In the genomic region with DNA sequence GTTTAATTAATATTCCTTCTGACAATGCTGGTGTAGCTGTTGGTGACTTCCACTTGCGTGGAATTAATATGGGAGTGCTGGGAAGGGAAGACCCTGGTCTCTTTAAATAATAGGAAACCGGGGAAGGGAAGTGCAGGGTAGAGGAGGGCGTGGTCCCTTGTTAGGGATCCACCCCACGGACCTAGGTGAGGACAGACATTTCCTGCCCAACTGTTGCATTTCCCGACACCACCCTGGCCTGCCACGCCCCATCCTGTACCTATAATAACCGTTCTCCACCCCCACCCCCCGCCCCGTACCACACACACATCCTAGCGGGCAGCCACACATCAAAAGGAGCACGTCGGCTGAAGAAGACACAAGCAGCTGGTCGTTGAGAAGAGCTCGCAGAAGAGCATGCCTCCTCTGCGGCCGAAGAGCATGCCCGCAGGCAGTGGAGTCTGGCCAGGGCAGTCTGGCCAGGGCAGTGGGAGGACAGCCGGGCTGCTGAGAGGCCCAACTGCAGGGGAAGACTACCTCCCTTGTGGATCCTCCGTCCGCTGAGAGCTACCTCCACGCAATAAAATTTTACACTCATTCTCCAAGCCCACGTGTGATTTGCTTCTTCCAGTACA, we compare ENCODE assay signal across 33 cellular contexts. TPM values are rescaled to one million over a fixed set of nuclear protein-coding genes. Genes with fewer than 3 reads are reported as not detected.
DNase-seq lines count a peak whose midpoint lies in the region; ATAC-seq, FAIRE-seq and TF ChIP-seq lines count a peak whose summit lies in the region.
"Had no signal": no experiment of that assay in that cellular context is flagged by ENCODE, and none has a peak within 500 bp of the region (broad histone marks: within the 10 kb centered on the region; RNA-seq: fewer than 3 reads in every experiment).

No MANE protein-coding gene starts in this region.

- H3K4me1 ChIP-seq in IMR-90 (ENCODE audit: control insufficient read depth, insufficient read depth, low read length) (peaks cover 16% of the 10 kb centered on the region), GM12878 (ENCODE audit: control insufficient read depth, insufficient read depth, low read length) (peaks cover 9% of the 10 kb centered on the region; the same call in 1 of the 2 replicates), osteoblast (ENCODE audit: insufficient read depth, low read length) (peaks cover 42% of the 10 kb centered on the region)
- H3K4me1 ChIP-seq: pancreas had no signal

- TF ChIP-seq EP300 in GM12878 (IDR thresholded peaks at IDR 0.05; ENCODE audit: borderline replicate concordance in 1 of 2, control insufficient read depth in 1 of 2, low read depth in 2 of 2, low read length in 2 of 2), result no peak

- no peak overlapping the region for H3K4me3 ChIP-seq in IMR-90 (ENCODE audit: insufficient read depth, low read depth, low read length)
- H3K4me3 ChIP-seq in GM12878, result no peak overlapping the region
- H3K4me3 ChIP-seq in osteoblast (ENCODE audit: insufficient read depth, low read length), result no peak overlapping the region
- H3K4me3 ChIP-seq: pancreas, smooth muscle cell, thoracic aorta, vagina had no signal

- intact Hi-C loops in IMR-90 (cut with micrococcal nuclease) (no loop called here), GM12878 (cut with micrococcal nuclease; ENCODE audit: unreplicated experiment) (loop anchor here (2.0 kb wide), 1 partner anchor 36 kb away; no protein-coding TSS in a partner anchor)

- no peak for ATAC-seq in activated T-cell treated with anti-CD3 and anti-CD28 coated beads, Interleukin-2, amount 50 U/mL, for 4 hours
- ATAC-seq in IMR-90 (ENCODE audit: low read depth), result no peak
- no peak for ATAC-seq in GM12878
- no peak for ATAC-seq in stimulated activated naive B cell treated with anti-CD40 and anti-IgM and Interleukin-4, amounts not matched to agents 10 μg/mL and 1 μg/mL and 100 μg/mL, for 72 hours (replicated peaks)
- no peak for ATAC-seq in HG03097 (IDR thresholded peaks at IDR 0.05; ENCODE audit: low FRiP score, unreplicated experiment)
- ATAC-seq: pancreas had no signal

- H3K9me1 ChIP-seq in IMR-90 (ENCODE audit: insufficient read depth, low read length), result peaks cover 8% of the 10 kb centered on the region; the same call in 1 of the 2 replicates

- CTCF ChIA-PET in IMR-90 (lab: Yijun Ruan, JAX) (interaction anchor here (1.2 kb wide), 1 partner anchor 260 kb away, joined by 3 read pairs; no protein-coding TSS in a partner anchor), GM12878 (lab: Yijun Ruan, JAX) (interaction anchor here (0.8 to 1.7 kb wide), 3 partner anchors 12 to 55 kb away, joined by 3 to 6 read pairs (median 4); no protein-coding TSS in a partner anchor)

- in situ Hi-C loops in IMR-90 (cut with MboI; ENCODE audit: low sequenced_read_pairs) (no loop called here), GM12878 (cut with MboI) (no loop called here)

- H4K91ac ChIP-seq in IMR-90 (ENCODE audit: insufficient read depth, low read depth, low read length), result no peak overlapping the region

- H2BK15ac ChIP-seq in IMR-90 (ENCODE audit: low read depth, low read length), result peak overlapping the region; percentile 17; the same call in 1 of the 3 replicates

- WGBS in IMR-90 (ENCODE audit: extremely low coverage in 2 of 2, insufficient read length in 1 of 2), 2 experiments, result 90% methylated on average over 2 of the region's 22 CpGs; no CpG with 5 or more reads in 1 of the 2 experiments
- WGBS in GM12878 (ENCODE audit: insufficient coverage, insufficient replicate concordance, low lambda C conversion rate, missing lambda C conversion rate), result 27% methylated on average over 21 of the region's 22 CpGs

- peak overlapping the region; percentile 49 for H2AK5ac ChIP-seq in IMR-90 (ENCODE audit: low read depth, low read length)

- H3K27me3 Mint-ChIP-seq in activated T-cell treated with anti-CD3 and anti-CD28 coated beads, Interleukin-2, amount 50 U/mL, for 24 hours, result peaks cover 20% of the 10 kb centered on the region
- peaks cover 11% of the 10 kb centered on the region for H3K27me3 Mint-ChIP-seq in activated T-cell treated with anti-CD3 and anti-CD28 coated beads, Interleukin-2, amount 50 U/mL, for 4 hours (ENCODE audit: low read depth)
- H3K27me3 Mint-ChIP-seq in stimulated activated naive B cell treated with anti-CD40 and anti-IgM and Interleukin-4, amounts not matched to agents 10 μg/mL and 1 μg/mL and 100 μg/mL, for 72 hours, result peaks cover 10 to 29% of the 10 kb centered on the region in 2 donors
- H3K27me3 Mint-ChIP-seq: activated naive CD4-positive, alpha-beta T cell treated with anti-CD3 and anti-CD28 coated beads, Interleukin-2, amount 50 U/mL, for 24 hours had no signal

- H3K9me3 ChIP-seq in IMR-90 (ENCODE audit: control insufficient read depth, insufficient read depth, low read length) (no peaks in the 10 kb centered on the region), GM12878 (replicated peaks; ENCODE audit: control insufficient read depth, insufficient read depth, low read length) (no peaks in the 10 kb centered on the region), osteoblast (ENCODE audit: low read depth, low read length) (no peaks in the 10 kb centered on the region)
- H3K9me3 ChIP-seq: pancreas, thoracic aorta, vagina had no signal

- BruUV-seq in IMR-90 (replicated peaks; lab: Mats Ljungman, UMichigan) (no TSS peak), GM12878 (replicated peaks; lab: Mats Ljungman, UMichigan) (no TSS peak)

- RAD21 ChIA-PET in GM12878 (lab: Charles Lee; ENCODE audit: unreplicated experiment), result interaction anchor here (2.0 to 2.9 kb wide), 3 partner anchors 16 to 56 kb away, joined by 5 to 15 read pairs (median 5); no protein-coding TSS in a partner anchor

- no peaks in the 10 kb centered on the region for H3K36me3 Mint-ChIP-seq in activated T-cell treated with anti-CD3 and anti-CD28 coated beads, Interleukin-2, amount 50 U/mL, for 24 hours (ENCODE audit: low read depth)
- H3K36me3 Mint-ChIP-seq in activated T-cell treated with anti-CD3 and anti-CD28 coated beads, Interleukin-2, amount 50 U/mL, for 4 hours (ENCODE audit: insufficient read depth), result no peaks in the 10 kb centered on the region
- no peaks in the 10 kb centered on the region for H3K36me3 Mint-ChIP-seq in stimulated activated naive B cell treated with anti-CD40 and anti-IgM and Interleukin-4, amounts not matched to agents 10 μg/mL and 1 μg/mL and 100 μg/mL, for 72 hours
- H3K36me3 Mint-ChIP-seq: activated naive CD4-positive, alpha-beta T cell treated with anti-CD3 and anti-CD28 coated beads, Interleukin-2, amount 50 U/mL, for 24 hours; immature natural killer cell had no signal

- H4K20me1 ChIP-seq in IMR-90 (ENCODE audit: insufficient read depth, low read length) (no peaks in the 10 kb centered on the region), GM12878 (ENCODE audit: control insufficient read depth, insufficient read depth) (no peaks in the 10 kb centered on the region), osteoblast (ENCODE audit: insufficient read depth, low read length) (no peaks in the 10 kb centered on the region)

- H4K5ac ChIP-seq in IMR-90 (ENCODE audit: low read depth, low read length), result no peak overlapping the region

- no peak overlapping the region for H3K56ac ChIP-seq in IMR-90 (ENCODE audit: extremely low read depth, insufficient read depth, low read length)

- H3K36me3 ChIP-seq in IMR-90 (ENCODE audit: control insufficient read depth, insufficient read depth, low read length), result no peaks in the 10 kb centered on the region
- H3K36me3 ChIP-seq in GM12878 (ENCODE audit: control insufficient read depth in 2 of 2, insufficient read depth in 2 of 2, low read length in 1 of 2), result no peaks in the 10 kb centered on the region
- H3K36me3 ChIP-seq in osteoblast (ENCODE audit: insufficient read depth, low read length), result no peaks in the 10 kb centered on the region
- H3K36me3 ChIP-seq: pancreas, thoracic aorta, vagina had no signal

- H3K14ac ChIP-seq in IMR-90 (replicated peaks; ENCODE audit: low read depth, low read length), result no peak overlapping the region

- no peaks in the 10 kb centered on the region for H3K27me3 ChIP-seq in IMR-90 (ENCODE audit: control insufficient read depth, insufficient read depth, low read length)
- no peaks in the 10 kb centered on the region for H3K27me3 ChIP-seq in GM12878 (replicated peaks in 1 of 2; ENCODE audit: control insufficient read depth in 2 of 2, insufficient read depth in 2 of 2, low read length in 1 of 2)
- H3K27me3 ChIP-seq in osteoblast (ENCODE audit: insufficient read depth, low read length), result no peaks in the 10 kb centered on the region
- H3K27me3 ChIP-seq: pancreas, vagina had no signal

- TF ChIP-seq CTCF in IMR-90 (conservative IDR thresholded peaks at IDR 0.05; ENCODE audit: low read depth, low read length), result no peak
- no peak for TF ChIP-seq CTCF in GM12878 (IDR thresholded peaks at IDR 0.05 in 2 of 3, conservative IDR thresholded peaks at IDR 0.05 in 1 of 3; ENCODE audit: control insufficient read depth in 2 of 3, extremely low read depth in 1 of 3, insufficient read depth in 1 of 3, low read depth in 3 of 3, low read length in 3 of 3)
- TF ChIP-seq CTCF in osteoblast (IDR thresholded peaks at IDR 0.05; ENCODE audit: extremely low read depth, low read depth, low read length), result no peak

- H3K27ac ChIP-seq in IMR-90 (ENCODE audit: insufficient read depth, low read length) (no peak overlapping the region), GM12878 (ENCODE audit: control insufficient read depth, insufficient read depth) (no peak overlapping the region), osteoblast (ENCODE audit: low read depth, low read length) (no peak overlapping the region)
- H3K27ac ChIP-seq: pancreas, thoracic aorta, vagina had no signal

- no peak overlapping the region for H2AK9ac ChIP-seq in IMR-90 (replicated peaks; ENCODE audit: low read depth, low read length, poor library complexity)

- H3K4me2 ChIP-seq in IMR-90 (ENCODE audit: low read depth, low read length), result no peak overlapping the region
- no peak overlapping the region for H3K4me2 ChIP-seq in GM12878 (ENCODE audit: control insufficient read depth, insufficient read depth)
- H3K4me2 ChIP-seq in osteoblast (ENCODE audit: insufficient read depth, low read length), result peak overlapping the region; percentile 59
- H3K4me2 ChIP-seq: smooth muscle cell had no signal

- DNase-seq in activated T-cell treated with anti-CD3 and anti-CD28 coated beads, Interleukin-2, amount 50 U/mL, for 24 hours, result peak; percentile 30
- no peak for DNase-seq in activated T-cell treated with anti-CD3 and anti-CD28 coated beads, Interleukin-2, amount 50 U/mL, for 4 hours
- DNase-seq in IMR-90 (no peak), GM12878 (ENCODE audit: low read depth, low spot score) (no peak), osteoblast (ENCODE audit: insufficient read length, low spot score, missing footprints) (no peak), NCI-H446 treated with DMSO at 0.1 percent for 48 hours (lab: John Stamatoyannopoulos, UW) (no peak)
- DNase-seq in stimulated activated naive B cell treated with anti-CD40 and anti-IgM and Interleukin-4, amounts not matched to agents 10 μg/mL and 1 μg/mL and 100 μg/mL, for 72 hours, result no peak
- DNase-seq: amygdala, DND-41, H7, immature natural killer cell, mesendoderm, NCI-H1092 treated with DMSO at 0.1 percent for 48 hours, NCI-H1694 treated with DMSO at 0.1 percent for 48 hours, NCI-H524 treated with DMSO at 0.1 percent for 48 hours, pancreas, retina, SHP77 treated with DMSO at 0.1 percent for 48 hours had no signal

- H3K23ac ChIP-seq in IMR-90 (ENCODE audit: low read depth, low read length), result no peak overlapping the region

- SMC1A ChIA-PET in GM12878 (lab: Charles Lee; ENCODE audit: uncharacterized antibody, unreplicated experiment), result interaction anchor here (0.7 to 1.5 kb wide), 9 partner anchors 10 to 68 kb away, joined by 3 to 5 read pairs (median 4); no protein-coding TSS in a partner anchor

- TF ChIP-seq RAD21 in IMR-90 (IDR thresholded peaks at IDR 0.05; ENCODE audit: low read length), result no peak
- no peak for TF ChIP-seq RAD21 in GM12878 (IDR thresholded peaks at IDR 0.05; ENCODE audit: insufficient read depth, low read depth, low read length)

- H4K8ac ChIP-seq in IMR-90 (ENCODE audit: low read depth in 2 of 2, low read length in 2 of 2), result no peak overlapping the region

- dilution Hi-C loops in IMR-90 (cut with HindIII; ENCODE audit: low sequenced_read_pairs, unreplicated experiment), result no loop called here

- H3K79me2 ChIP-seq in GM12878 (ENCODE audit: control insufficient read depth, insufficient read depth, low read length) (no peaks in the 10 kb centered on the region), osteoblast (ENCODE audit: insufficient read depth, low read length) (no peaks in the 10 kb centered on the region)

- no peak overlapping the region for H3K4me3 Mint-ChIP-seq in activated T-cell treated with anti-CD3 and anti-CD28 coated beads, Interleukin-2, amount 50 U/mL, for 24 hours
- H3K4me3 Mint-ChIP-seq in activated T-cell treated with anti-CD3 and anti-CD28 coated beads, Interleukin-2, amount 50 U/mL, for 4 hours, result no peak overlapping the region
- no peak overlapping the region for H3K4me3 Mint-ChIP-seq in stimulated activated naive B cell treated with anti-CD40 and anti-IgM and Interleukin-4, amounts not matched to agents 10 μg/mL and 1 μg/mL and 100 μg/mL, for 72 hours
- H3K4me3 Mint-ChIP-seq: activated CD4-positive, alpha-beta memory T cell treated with anti-CD3 and anti-CD28 coated beads, Interleukin-2, amount 10 ng/mL, durations not matched to agents 7 days and 5 days; activated naive CD4-positive, alpha-beta T cell treated with anti-CD3 and anti-CD28 coated beads, Interleukin-2, amount 50 U/mL, for 24 hours; immature natural killer cell; stimulated activated naive CD8-positive, alpha-beta T cell treated with anti-CD3 and anti-CD28 coated beads, Interleukin-15, Interleukin-2, amounts not matched to agents 100 ng/mL and 50 ng/mL, for 24 hours; T-helper 2 cell treated with Interferon-gamma antibody and Interleukin-4, amounts not matched to agents 5 μg/mL and 100 μg/mL, for 36 hours had no signal

- no peak overlapping the region for H2BK5ac ChIP-seq in IMR-90 (ENCODE audit: low read depth, low read length, poor library complexity, severe bottlenecking)

- TF ChIP-seq POLR2A in IMR-90 (IDR thresholded peaks at IDR 0.05; ENCODE audit: low read depth, low read length) (no peak), GM12878 (IDR thresholded peaks at IDR 0.05; ENCODE audit: low read depth, low read length) (no peak)

- H3K4me1 Mint-ChIP-seq in activated T-cell treated with anti-CD3 and anti-CD28 coated beads, Interleukin-2, amount 50 U/mL, for 24 hours (ENCODE audit: low read depth), result peaks cover 23% of the 10 kb centered on the region
- peaks cover 7% of the 10 kb centered on the region for H3K4me1 Mint-ChIP-seq in activated T-cell treated with anti-CD3 and anti-CD28 coated beads, Interleukin-2, amount 50 U/mL, for 4 hours (ENCODE audit: low read depth)
- peaks cover 20 to 29% of the 10 kb centered on the region in 2 donors for H3K4me1 Mint-ChIP-seq in stimulated activated naive B cell treated with anti-CD40 and anti-IgM and Interleukin-4, amounts not matched to agents 10 μg/mL and 1 μg/mL and 100 μg/mL, for 72 hours
- H3K4me1 Mint-ChIP-seq: immature natural killer cell had no signal

- no peak for FAIRE-seq in GM12878 (lab: Jason Lieb, UNC)
- FAIRE-seq: bronchial epithelial cell, GM19239, pancreas had no signal

- H3K18ac ChIP-seq in IMR-90 (ENCODE audit: low read depth, low read length), result peak overlapping the region; percentile 58; the same call in 1 of the 2 replicates

- no peaks in the 10 kb centered on the region for H3K9me3 Mint-ChIP-seq in activated T-cell treated with anti-CD3 and anti-CD28 coated beads, Interleukin-2, amount 50 U/mL, for 24 hours
- H3K9me3 Mint-ChIP-seq in activated T-cell treated with anti-CD3 and anti-CD28 coated beads, Interleukin-2, amount 50 U/mL, for 4 hours, result no peaks in the 10 kb centered on the region
- H3K9me3 Mint-ChIP-seq in stimulated activated naive B cell treated with anti-CD40 and anti-IgM and Interleukin-4, amounts not matched to agents 10 μg/mL and 1 μg/mL and 100 μg/mL, for 72 hours, result no peaks in the 10 kb centered on the region
- H3K9me3 Mint-ChIP-seq: activated naive CD4-positive, alpha-beta T cell treated with anti-CD3 and anti-CD28 coated beads, Interleukin-2, amount 50 U/mL, for 24 hours; activated T-helper 2 cell treated with anti-CD3 and anti-CD28 coated beads, Interferon-gamma antibody, Interleukin-2, Interleukin-4, amounts not matched to agents 10 μg/mL and 5 μg/mL and 100 μg/mL, durations not matched to agents 14 hours and 24 hours and 36 hours; immature natural killer cell; stimulated activated naive CD8-positive, alpha-beta T cell treated with anti-CD3 and anti-CD28 coated beads, Interleukin-15, Interleukin-2, amounts not matched to agents 100 ng/mL and 50 ng/mL, for 24 hours; T-helper 2 cell treated with Interferon-gamma antibody and Interleukin-4, amounts not matched to agents 5 μg/mL and 100 μg/mL, for 36 hours had no signal

- H2AFZ ChIP-seq in IMR-90 (replicated peaks; ENCODE audit: low read length, poor library complexity) (no peak overlapping the region), GM12878 (ENCODE audit: control insufficient read depth, low read depth, low read length) (peak overlapping the region; percentile 38), osteoblast (ENCODE audit: low read length) (no peak overlapping the region)

- H3K27ac Mint-ChIP-seq in activated T-cell treated with anti-CD3 and anti-CD28 coated beads, Interleukin-2, amount 50 U/mL, for 24 hours, result peak overlapping the region; percentile 33
- H3K27ac Mint-ChIP-seq in stimulated activated naive B cell treated with anti-CD40 and anti-IgM and Interleukin-4, amounts not matched to agents 10 μg/mL and 1 μg/mL and 100 μg/mL, for 72 hours, result no peak overlapping the region
- H3K27ac Mint-ChIP-seq: activated CD4-positive, alpha-beta memory T cell treated with anti-CD3 and anti-CD28 coated beads, Interleukin-2, amount 10 ng/mL, durations not matched to agents 7 days and 5 days; activated T-helper 2 cell treated with anti-CD3 and anti-CD28 coated beads, Interferon-gamma antibody, Interleukin-2, Interleukin-4, amounts not matched to agents 10 μg/mL and 5 μg/mL and 100 μg/mL, durations not matched to agents 14 hours and 24 hours and 36 hours; stimulated activated naive CD8-positive, alpha-beta T cell treated with anti-CD3 and anti-CD28 coated beads, Interleukin-15, Interleukin-2, amounts not matched to agents 100 ng/mL and 50 ng/mL, for 24 hours; T-helper 2 cell treated with Interferon-gamma antibody and Interleukin-4, amounts not matched to agents 5 μg/mL and 100 μg/mL, for 36 hours had no signal

- POLR2A ChIA-PET in IMR-90 (lab: Charles Lee; ENCODE audit: unreplicated experiment) (no interaction called here), GM12878 (lab: Charles Lee) (interaction anchor here (0.9 to 1.2 kb wide), 4 partner anchors 23 to 37 kb away, joined by 3 to 4 read pairs (median 4); a partner anchor contains a TSS)

- H3K9ac ChIP-seq in IMR-90 (ENCODE audit: low read depth, low read length) (no peak overlapping the region), GM12878 (ENCODE audit: control insufficient read depth, insufficient read depth, low read length) (no peak overlapping the region)

- no peak overlapping the region; the same call in 1 of the 2 replicates for H2BK20ac ChIP-seq in IMR-90 (ENCODE audit: low read depth, low read length)

- no peaks in the 10 kb centered on the region for H3K79me1 ChIP-seq in IMR-90 (ENCODE audit: low read depth in 1 of 2, low read length in 2 of 2)

- H3K4ac ChIP-seq in IMR-90 (ENCODE audit: low read depth, low read length), result peak overlapping the region; percentile 26

- peak overlapping the region; percentile 32 for H2BK120ac ChIP-seq in IMR-90 (ENCODE audit: low read depth, low read length)

RNA-seq across cellular contexts. Expression of a gene that starts 36.8 kb away (rescaled TPM):
- 10 to 100 TPM; 10.8 to 12.6 (median 12.4) TPM for total RNA-seq in activated T-cell treated with anti-CD3 and anti-CD28 coated beads, Interleukin-2, amount 50 U/mL, for 4 hours
- total RNA-seq in IMR-90 (2012; rRNA removed), result 7.0 and 11.9 TPM in 2 replicates
- polyA plus RNA-seq in IMR-90 (2012; rRNA removed), result 5.7 and 6.3 TPM in 2 replicates
- polyA plus RNA-seq in IMR-90 (2012; cell fraction: cytosol; rRNA removed), result 2.9 and 5.0 TPM in 2 replicates
- 3.4 and 4.4 TPM in 2 replicates for polyA plus RNA-seq in IMR-90 (2012; cell fraction: nucleus; rRNA removed; ENCODE audit: low replicate concordance)
- 88.8 and 95.5 TPM in 2 replicates for total RNA-seq in GM12878 (2013; cell fraction: nucleolus; rRNA removed)
- 22.6 and 28.8 TPM in 2 replicates for total RNA-seq in GM12878 (2014; rRNA removed)
- 18.6 and 20.6 TPM in 2 replicates for total RNA-seq in GM12878 (2014; rRNA removed; fragmentation: Illumina TruSeq; extraction: Trizol)
- 24.2 and 25.2 TPM in 2 replicates for total RNA-seq in GM12878 (2021)
- polyA plus RNA-seq in GM12878 (2011; ENCODE audit: low read depth), result 5.1 TPM
- polyA plus RNA-seq in GM12878 (2011; rRNA removed), result 46.7 and 53.5 TPM in 2 replicates
- 19.0 and 23.0 TPM in 2 replicates for polyA plus RNA-seq in GM12878 (2011; cell fraction: cytosol; rRNA removed)
- polyA plus RNA-seq in GM12878 (2011; cell fraction: nucleus; rRNA removed), result 23.6 and 27.5 TPM in 2 replicates
- polyA plus RNA-seq in GM12878 (2012), result 9.9 and 10.8 TPM in 2 replicates
- polyA plus RNA-seq in GM12878 (2014; fragmentation: Illumina TruSeq; extraction: Trizol), result 22.1 and 29.2 TPM in 2 replicates
- polyA plus RNA-seq in GM12878 (2014; fragmentation: Nextera tagmentation; extraction: Ambion mirVana), result 10 to 100 TPM in 1 of 2 experiments, 1 to 10 TPM in 1; 8.0 to 12.1 TPM
- polyA plus RNA-seq in GM12878 (2014; rRNA removed), result 20.3 and 22.8 TPM in 2 replicates
- 10 to 100 TPM; 23.0 to 24.0 TPM for polyA plus RNA-seq in GM12878 (2016; fragmentation: Nextera tagmentation; extraction: Ambion mirVana)
- 22.3 and 29.7 TPM in 2 replicates for polyA minus RNA-seq in GM12878 (2011; rRNA and poly(A)+ RNA removed)
- 10.5 and 12.4 TPM in 2 replicates for polyA minus RNA-seq in GM12878 (2011; cell fraction: cytosol; rRNA and poly(A)+ RNA removed)
- polyA minus RNA-seq in GM12878 (2011; cell fraction: nucleus; rRNA and poly(A)+ RNA removed), result 27.1 and 30.5 TPM in 2 replicates
- total RNA-seq in osteoblast, result 6.5 and 8.5 TPM in 2 replicates

RNA-seq across cellular contexts. Expression of a gene that starts 52.9 kb away (rescaled TPM):
- total RNA-seq in activated T-cell treated with anti-CD3 and anti-CD28 coated beads, Interleukin-2, amount 50 U/mL, for 4 hours, result not detected
- total RNA-seq in IMR-90 (2012; rRNA removed) (not detected in 2 replicates), GM12878 (2014; rRNA removed) (not detected in 2 replicates), GM12878 (2014; rRNA removed; fragmentation: Illumina TruSeq; extraction: Trizol) (not detected in 2 replicates), GM12878 (2021) (not detected in 2 replicates), osteoblast (not detected in 2 replicates)
- polyA plus RNA-seq in IMR-90 (2012; rRNA removed) (not detected in 2 replicates), GM12878 (2011; rRNA removed) (not detected in 2 replicates), GM12878 (2014; fragmentation: Illumina TruSeq; extraction: Trizol) (not detected in 2 replicates), GM12878 (2014; fragmentation: Nextera tagmentation; extraction: Ambion mirVana) (not detected), GM12878 (2014; rRNA removed) (not detected in 2 replicates), GM12878 (2016; fragmentation: Nextera tagmentation; extraction: Ambion mirVana) (not detected)
- polyA plus RNA-seq in IMR-90 (2012; cell fraction: cytosol; rRNA removed), result not detected in 2 replicates
- polyA plus RNA-seq in IMR-90 (2012; cell fraction: nucleus; rRNA removed; ENCODE audit: low replicate concordance), result not detected in 2 replicates
- total RNA-seq in GM12878 (2013; cell fraction: nucleolus; rRNA removed), result not detected in 2 replicates
- polyA plus RNA-seq in GM12878 (2011; ENCODE audit: low read depth), result not detected
- polyA plus RNA-seq in GM12878 (2011; cell fraction: cytosol; rRNA removed), result not detected in 2 replicates
- polyA plus RNA-seq in GM12878 (2011; cell fraction: nucleus; rRNA removed), result not detected in 2 replicates
- not detected in 2 replicates for polyA plus RNA-seq in GM12878 (2012)
- not detected in 2 replicates for polyA minus RNA-seq in GM12878 (2011; rRNA and poly(A)+ RNA removed)
- polyA minus RNA-seq in GM12878 (2011; cell fraction: cytosol; rRNA and poly(A)+ RNA removed), result not detected in 2 replicates
- polyA minus RNA-seq in GM12878 (2011; cell fraction: nucleus; rRNA and poly(A)+ RNA removed), result not detected in 2 replicates
- total RNA-seq: A172; activated CD4-positive, alpha-beta memory T cell treated with anti-CD3 and anti-CD28 coated beads, Interleukin-2, amount 10 ng/mL, durations not matched to agents 7 days and 5 days; activated T-helper 2 cell treated with anti-CD3 and anti-CD28 coated beads, Interferon-gamma antibody, Interleukin-2, Interleukin-4, amounts not matched to agents 10 μg/mL and 5 μg/mL and 100 μg/mL, durations not matched to agents 14 hours and 24 hours and 36 hours; bronchial epithelial cell; endothelial cell of umbilical vein; H7; M059J; pancreas; smooth muscle cell; thoracic aorta; vagina had no signal
- polyA plus RNA-seq: endothelial cell of umbilical vein, immature natural killer cell, neural cell, smooth muscle cell had no signal
